Comparison of ENCODE assay signal across 35 cellular contexts in the genomic region with DNA sequence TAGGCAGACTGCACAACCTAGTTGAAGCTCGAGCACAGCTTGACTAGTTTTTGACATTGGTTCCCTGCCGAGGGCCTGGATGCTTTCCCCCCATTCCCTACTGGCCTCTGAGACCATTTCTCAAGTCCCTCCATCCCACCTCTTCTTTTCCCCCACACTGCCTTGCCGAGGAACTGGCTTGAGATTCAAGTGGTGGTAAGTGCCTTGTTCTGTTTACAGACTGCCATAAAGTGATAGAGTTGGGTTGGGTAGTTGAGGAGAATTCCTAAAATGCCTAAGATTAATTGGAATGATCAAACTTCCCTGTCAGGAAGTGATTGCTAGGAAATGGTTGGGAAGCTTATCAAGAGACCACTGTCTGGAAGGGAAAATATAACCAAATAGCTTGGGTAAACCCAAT. TPM values are rescaled to one million over a fixed set of nuclear protein-coding genes. Genes with fewer than 3 reads are reported as not detected.
"Had no signal": no experiment of that assay in that cellular context is flagged by ENCODE, and none has a peak within 500 bp of the region (broad histone marks: within the 10 kb centered on the region; RNA-seq: fewer than 3 reads in every experiment).

No MANE protein-coding gene starts in this region.

- H3K4me1 Mint-ChIP-seq: activated CD4-positive, alpha-beta T cell treated with anti-CD3 and anti-CD28 coated beads for 36 hours; activated naive CD4-positive, alpha-beta T cell treated with anti-CD3 and anti-CD28 coated beads, Interleukin-2, amount 50 U/mL, for 24 hours; activated naive CD8-positive, alpha-beta T cell treated with anti-CD3 and anti-CD28 coated beads for 36 hours; activated naive CD8-positive, alpha-beta T cell treated with anti-CD3 and anti-CD28 coated beads, Interleukin-2, amount 50 U/mL, for 24 hours; activated T-helper 17 cell treated with anti-CD3 and anti-CD28 coated beads, Interleukin-2, amount 50 U/mL, for 72 hours had no signal

- DNase-seq: activated CD4-positive, alpha-beta memory T cell treated with anti-CD3 and anti-CD28 coated beads for 36 hours; activated CD4-positive, alpha-beta T cell treated with anti-CD3 and anti-CD28 coated beads for 36 hours; activated CD4-positive, CD25-positive, alpha-beta regulatory T cell; activated CD4-positive, CD25-positive, alpha-beta regulatory T cell treated with anti-CD3 and anti-CD28 coated beads, Interleukin-2, amount 50 U/mL, for 72 hours; activated CD8-positive, alpha-beta T cell treated with anti-CD3 and anti-CD28 coated beads, Interleukin-2, amount 10 ng/mL, durations not matched to agents 7 days and 5 days; activated effector memory CD4-positive, alpha-beta T cell treated with Interleukin-2 at 50 U/mL for 16 hours; activated gamma-delta T cell treated with Interleukin-2 at 50 U/mL for 16 hours; activated naive CD4-positive, alpha-beta T cell treated with anti-CD3 and anti-CD28 coated beads for 36 hours; activated naive CD8-positive, alpha-beta T cell treated with anti-CD3 and anti-CD28 coated beads for 36 hours; activated naive CD8-positive, alpha-beta T cell treated with anti-CD3 and anti-CD28 coated beads, Interleukin-2, amount 50 U/mL, for 24 hours; activated T-cell treated with anti-CD3 and anti-CD28 coated beads, Interleukin-2, amount 50 U/mL, for 4 hours; adrenal gland; amygdala; brain microvascular endothelial cell; caudate nucleus; cortex of kidney; dermis blood vessel endothelial cell; effector CD4-positive, alpha-beta T cell; effector memory CD8-positive, alpha-beta T cell; esophagus squamous epithelium; foreskin melanocyte; T-helper 2 cell had no signal

- H3K27ac ChIP-seq: adrenal gland, ascending aorta, brain microvascular endothelial cell, epithelial cell of prostate, esophagus squamous epithelium, gastroesophageal sphincter had no signal

- ATAC-seq: activated CD4-positive, alpha-beta T cell treated with anti-CD3 and anti-CD28 coated beads for 36 hours; activated CD8-positive, alpha-beta T cell treated with anti-CD3 and anti-CD28 coated beads, Interleukin-2, amount 10 ng/mL, durations not matched to agents 7 days and 5 days; activated naive CD8-positive, alpha-beta T cell treated with anti-CD3 and anti-CD28 coated beads, Interleukin-2, amount 50 U/mL, for 24 hours; activated T-cell treated with anti-CD3 and anti-CD28 coated beads, Interleukin-2, amount 50 U/mL, for 4 hours; activated T-helper 17 cell treated with anti-CD3 and anti-CD28 coated beads, Interleukin-2, amount 50 U/mL, for 72 hours; effector memory CD8-positive, alpha-beta T cell; gastroesophageal sphincter had no signal

- H3K27me3 Mint-ChIP-seq: activated CD4-positive, alpha-beta memory T cell treated with anti-CD3 and anti-CD28 coated beads for 36 hours; activated CD4-positive, alpha-beta T cell treated with anti-CD3 and anti-CD28 coated beads for 36 hours; activated CD4-positive, alpha-beta T cell treated with anti-CD3 and anti-CD28 coated beads, Interleukin-2, amount 10 ng/mL, durations not matched to agents 24 days and 14 days; activated naive CD4-positive, alpha-beta T cell treated with anti-CD3 and anti-CD28 coated beads, Interleukin-2, amount 50 U/mL, for 24 hours; activated naive CD8-positive, alpha-beta T cell treated with anti-CD3 and anti-CD28 coated beads for 36 hours; activated naive CD8-positive, alpha-beta T cell treated with anti-CD3 and anti-CD28 coated beads, Interleukin-2, amount 50 U/mL, for 24 hours; activated T-helper 17 cell treated with anti-CD3 and anti-CD28 coated beads, Interleukin-2, amount 50 U/mL, for 72 hours; effector memory CD8-positive, alpha-beta T cell had no signal

- H3K9me3 Mint-ChIP-seq: activated CD4-positive, alpha-beta memory T cell treated with anti-CD3 and anti-CD28 coated beads for 36 hours; activated CD4-positive, alpha-beta T cell treated with anti-CD3 and anti-CD28 coated beads, Interleukin-2, amount 10 ng/mL, durations not matched to agents 24 days and 14 days; activated naive CD4-positive, alpha-beta T cell treated with anti-CD3 and anti-CD28 coated beads for 36 hours; activated naive CD4-positive, alpha-beta T cell treated with anti-CD3 and anti-CD28 coated beads, Interleukin-2, amount 50 U/mL, for 24 hours; activated naive CD8-positive, alpha-beta T cell treated with anti-CD3 and anti-CD28 coated beads for 36 hours; activated naive CD8-positive, alpha-beta T cell treated with anti-CD3 and anti-CD28 coated beads, Interleukin-2, amount 50 U/mL, for 24 hours; activated T-cell treated with anti-CD3 and anti-CD28 coated beads, Interleukin-2, amount 50 U/mL, for 4 hours; activated T-helper 17 cell treated with anti-CD3 and anti-CD28 coated beads, Interleukin-2, amount 50 U/mL, for 72 hours; effector memory CD8-positive, alpha-beta T cell had no signal

- H3K4me3 ChIP-seq: adrenal gland, ascending aorta, esophagus squamous epithelium, gastroesophageal sphincter had no signal

- H3K9me3 ChIP-seq: adrenal gland, ascending aorta, esophagus squamous epithelium, gastroesophageal sphincter had no signal

- H3K4me1 ChIP-seq: adrenal gland, ascending aorta, esophagus squamous epithelium, gastroesophageal sphincter had no signal

- H3K27me3 ChIP-seq: adrenal gland, ascending aorta, brain microvascular endothelial cell, esophagus squamous epithelium, gastroesophageal sphincter had no signal

- H3K27ac Mint-ChIP-seq: activated CD4-positive, alpha-beta memory T cell treated with anti-CD3 and anti-CD28 coated beads for 36 hours; activated CD4-positive, alpha-beta T cell treated with anti-CD3 and anti-CD28 coated beads for 36 hours; activated CD4-positive, alpha-beta T cell treated with anti-CD3 and anti-CD28 coated beads, Interleukin-2, amount 10 ng/mL, durations not matched to agents 24 days and 14 days; activated CD8-positive, alpha-beta T cell treated with anti-CD3 and anti-CD28 coated beads, Interleukin-2, amount 10 ng/mL, durations not matched to agents 7 days and 5 days; activated naive CD4-positive, alpha-beta T cell treated with anti-CD3 and anti-CD28 coated beads for 36 hours; activated naive CD4-positive, alpha-beta T cell treated with anti-CD3 and anti-CD28 coated beads, Interleukin-2, amount 50 U/mL, for 24 hours; activated naive CD8-positive, alpha-beta T cell treated with anti-CD3 and anti-CD28 coated beads for 36 hours; activated naive CD8-positive, alpha-beta T cell treated with anti-CD3 and anti-CD28 coated beads, Interleukin-2, amount 50 U/mL, for 24 hours; activated T-helper 17 cell treated with anti-CD3 and anti-CD28 coated beads, Interleukin-2, amount 50 U/mL, for 72 hours; effector memory CD8-positive, alpha-beta T cell had no signal

- H3K4me3 Mint-ChIP-seq: activated CD4-positive, alpha-beta memory T cell treated with anti-CD3 and anti-CD28 coated beads for 36 hours; activated CD4-positive, alpha-beta T cell treated with anti-CD3 and anti-CD28 coated beads for 36 hours; activated CD4-positive, alpha-beta T cell treated with anti-CD3 and anti-CD28 coated beads, Interleukin-2, amount 10 ng/mL, durations not matched to agents 24 days and 14 days; activated CD8-positive, alpha-beta T cell treated with anti-CD3 and anti-CD28 coated beads, Interleukin-2, amount 10 ng/mL, durations not matched to agents 7 days and 5 days; activated naive CD4-positive, alpha-beta T cell treated with anti-CD3 and anti-CD28 coated beads for 36 hours; activated naive CD4-positive, alpha-beta T cell treated with anti-CD3 and anti-CD28 coated beads, Interleukin-2, amount 50 U/mL, for 24 hours; activated naive CD8-positive, alpha-beta T cell treated with anti-CD3 and anti-CD28 coated beads for 36 hours; activated naive CD8-positive, alpha-beta T cell treated with anti-CD3 and anti-CD28 coated beads, Interleukin-2, amount 50 U/mL, for 24 hours; activated T-cell treated with anti-CD3 and anti-CD28 coated beads, Interleukin-2, amount 50 U/mL, for 4 hours; activated T-helper 17 cell treated with anti-CD3 and anti-CD28 coated beads, Interleukin-2, amount 50 U/mL, for 72 hours; effector memory CD8-positive, alpha-beta T cell had no signal

RNA-seq across cellular contexts. Expression of a gene that starts 50.9 kb away (rescaled TPM):
- total RNA-seq: activated CD4-positive, alpha-beta memory T cell treated with anti-CD3 and anti-CD28 coated beads for 36 hours; activated CD4-positive, alpha-beta T cell treated with anti-CD3 and anti-CD28 coated beads for 36 hours; activated CD4-positive, alpha-beta T cell treated with anti-CD3 and anti-CD28 coated beads, Interleukin-2, amount 10 ng/mL, durations not matched to agents 24 days and 14 days; activated CD8-positive, alpha-beta memory T cell treated with anti-CD3 and anti-CD28 coated beads for 36 hours; activated CD8-positive, alpha-beta T cell treated with anti-CD3 and anti-CD28 coated beads, Interleukin-2, amount 10 ng/mL, durations not matched to agents 7 days and 5 days; activated naive CD4-positive, alpha-beta T cell treated with anti-CD3 and anti-CD28 coated beads for 36 hours; activated naive CD8-positive, alpha-beta T cell treated with anti-CD3 and anti-CD28 coated beads for 36 hours; activated T-cell treated with anti-CD3 and anti-CD28 coated beads, Interleukin-2, amount 50 U/mL, for 4 hours; activated T-helper 17 cell treated with anti-CD3 and anti-CD28 coated beads, Interleukin-2, amount 50 U/mL, for 72 hours; adrenal gland; chondrocyte; dermis blood vessel endothelial cell; endothelial cell of umbilical vein; esophagus squamous epithelium; fibroblast of lung; fibroblast of villous mesenchyme; gastroesophageal sphincter; glomerular endothelial cell; T-helper 1 cell treated with Interleukin-12 subunit alpha and Interleukin-12 subunit beta and Interleukin-4 antibody, amounts not matched to agents 30 ng/mL and 1 ng/mL, for 36 hours had no signal
- polyA plus RNA-seq: adrenal gland, endothelial cell of umbilical vein, fibroblast of lung had no signal
